ENCODE assay signal across 10 cellular contexts in genomic region chr11:6404341-6405038, GRCh38. TPM values are rescaled to one million over a fixed set of nuclear protein-coding genes. Genes with fewer than 3 reads are reported as not detected.
DNase-seq lines count a peak whose midpoint lies in the region; ATAC-seq, FAIRE-seq and TF ChIP-seq lines count a peak whose summit lies in the region.
"Had no signal": no experiment of that assay in that cellular context is flagged by ENCODE, and none has a peak within 500 bp of the region (broad histone marks: within the 10 kb centered on the region; RNA-seq: fewer than 3 reads in every experiment).

No MANE protein-coding gene starts in this region.

- TF ChIP-seq CTCF in astrocyte (IDR thresholded peaks at IDR 0.05; ENCODE audit: insufficient read depth, low read depth, low read length): no peak

- H3K4me2 ChIP-seq in astrocyte (ENCODE audit: low read length): peak overlapping the region; percentile 5
- H3K4me2 ChIP-seq in mesenchymal stem cell (ENCODE audit: low read length, poor library complexity, severe bottlenecking): no peak overlapping the region

- no peaks in the 10 kb centered on the region for H3K27me3 ChIP-seq in CD4-positive, CD25-positive, alpha-beta regulatory T cell (ENCODE audit: control insufficient read depth, insufficient read depth, low read length)
- H3K27me3 ChIP-seq in astrocyte (ENCODE audit: insufficient read depth, low read length): no peaks in the 10 kb centered on the region
- H3K27me3 ChIP-seq in mesenchymal stem cell (ENCODE audit: control insufficient read depth in 1 of 2, insufficient read depth in 1 of 2, low read length in 2 of 2): no peaks in the 10 kb centered on the region
- H3K27me3 ChIP-seq in aorta (ENCODE audit: control insufficient read depth in 1 of 2, insufficient read depth in 2 of 2, low read length in 1 of 2): no peaks in the 10 kb centered on the region
- H3K27me3 ChIP-seq: pancreas had no signal

- intact Hi-C loops in aorta (cut with DNase I): no loop called here

- peak in 2 of 3 donors; percentile 43 to 52 for DNase-seq in CD4-positive, CD25-positive, alpha-beta regulatory T cell
- peak; percentile 14 for DNase-seq in HCEC 1CT
- DNase-seq in astrocyte (ENCODE audit: low read depth): peak; percentile 23
- peak; percentile 31 for DNase-seq in mesenchymal stem cell
- DNase-seq in SIG-M5 treated with dmso at 0.1 percent for 504 hours (lab: John Stamatoyannopoulos, UW; ENCODE audit: unreplicated experiment): no peak
- no peak for DNase-seq in aorta
- no peak for DNase-seq in AML-193 (lab: John Stamatoyannopoulos, UW)
- DNase-seq: foreskin melanocyte had no signal

- no peak overlapping the region for H2AFZ ChIP-seq in astrocyte (ENCODE audit: low read depth, low read length)
- H2AFZ ChIP-seq in mesenchymal stem cell (ENCODE audit: low read depth, low read length): no peak overlapping the region

- peaks cover 17% of the 10 kb centered on the region for H3K36me3 ChIP-seq in CD4-positive, CD25-positive, alpha-beta regulatory T cell (ENCODE audit: control insufficient read depth, insufficient read depth, low read length)
- no peaks in the 10 kb centered on the region for H3K36me3 ChIP-seq in astrocyte (ENCODE audit: insufficient read depth, low read length)
- H3K36me3 ChIP-seq in mesenchymal stem cell (ENCODE audit: control insufficient read depth in 1 of 2, insufficient read depth in 2 of 2, low read depth in 1 of 2, low read length in 2 of 2): peaks cover 43 to 47% of the 10 kb centered on the region in 2 experiments
- H3K36me3 ChIP-seq in aorta (ENCODE audit: control insufficient read depth in 1 of 2, insufficient read depth in 2 of 2, low read length in 1 of 2): peaks cover 0 to 4% of the 10 kb centered on the region in 2 donors
- H3K36me3 ChIP-seq: pancreas had no signal

- no peak overlapping the region for H3K18ac ChIP-seq in mesenchymal stem cell (ENCODE audit: low read depth in 1 of 2, low read length in 2 of 2)

- peaks cover 4% of the 10 kb centered on the region for H3K27me3 Mint-ChIP-seq in CD4-positive, CD25-positive, alpha-beta regulatory T cell
- H3K27me3 Mint-ChIP-seq in astrocyte (ENCODE audit: low read depth, unreplicated experiment): peaks cover 3% of the 10 kb centered on the region

- H3K9me3 Mint-ChIP-seq in CD4-positive, CD25-positive, alpha-beta regulatory T cell: peaks cover 0 to 2% (median 0%) of the 10 kb centered on the region in 7 donors
- H3K9me3 Mint-ChIP-seq in astrocyte (ENCODE audit: unreplicated experiment): no peaks in the 10 kb centered on the region

- H4K8ac ChIP-seq in mesenchymal stem cell (ENCODE audit: low read length): no peak overlapping the region

- peaks cover 32% of the 10 kb centered on the region for H3K79me1 ChIP-seq in mesenchymal stem cell (replicated peaks; ENCODE audit: low read length, poor library complexity, severe bottlenecking)

- peaks cover 32% of the 10 kb centered on the region for H4K20me1 ChIP-seq in astrocyte (ENCODE audit: insufficient read depth, low read length)

- H3K4me3 Mint-ChIP-seq in CD4-positive, CD25-positive, alpha-beta regulatory T cell: peak overlapping the region; percentile 32 to 94 (median 87)
- no peak overlapping the region for H3K4me3 Mint-ChIP-seq in astrocyte (ENCODE audit: unreplicated experiment)

- WGBS in mesenchymal stem cell: 74% methylated on average over 15 of the region's 16 CpGs
- 65 to 70% methylated on average over 16 of the region's 16 CpGs for WGBS in aorta, 2 donors

- H3K36me3 Mint-ChIP-seq in CD4-positive, CD25-positive, alpha-beta regulatory T cell: peaks cover 49% of the 10 kb centered on the region
- peaks cover 15% of the 10 kb centered on the region for H3K36me3 Mint-ChIP-seq in astrocyte (ENCODE audit: low read depth, unreplicated experiment)

- H4K91ac ChIP-seq in mesenchymal stem cell (ENCODE audit: low read length): peak overlapping the region; percentile 31

- ATAC-seq in CD4-positive, CD25-positive, alpha-beta regulatory T cell (ENCODE audit: low read depth in 2 of 2): peak; percentile 59 to 66
- ATAC-seq in aorta (ENCODE audit: low FRiP score) (no peak), GM18517 (IDR thresholded peaks at IDR 0.05; ENCODE audit: unreplicated experiment) (no peak)

- no peak for FAIRE-seq in astrocyte (lab: Jason Lieb, UNC)
- FAIRE-seq: pancreas had no signal

- H3K9ac ChIP-seq in astrocyte (ENCODE audit: low read length) (no peak overlapping the region), mesenchymal stem cell (ENCODE audit: low read length) (no peak overlapping the region)

- no peak overlapping the region for H3K23ac ChIP-seq in mesenchymal stem cell (ENCODE audit: low read length in 2 of 2)

- no peaks in the 10 kb centered on the region for H3K9me3 ChIP-seq in CD4-positive, CD25-positive, alpha-beta regulatory T cell (ENCODE audit: control insufficient read depth in 2 of 2, low read length in 2 of 2)
- H3K9me3 ChIP-seq in astrocyte (ENCODE audit: insufficient read depth, low read depth, low read length): no peaks in the 10 kb centered on the region
- H3K9me3 ChIP-seq in mesenchymal stem cell (ENCODE audit: control insufficient read depth, low read length): no peaks in the 10 kb centered on the region
- H3K9me3 ChIP-seq in aorta (ENCODE audit: control insufficient read depth, low read length): no peaks in the 10 kb centered on the region
- H3K9me3 ChIP-seq: pancreas had no signal

- no peaks in the 10 kb centered on the region for H3K79me2 ChIP-seq in astrocyte (ENCODE audit: insufficient read depth, low read length)

- H2BK12ac ChIP-seq in mesenchymal stem cell (ENCODE audit: low read length in 2 of 2): no peak overlapping the region

- peak overlapping the region; percentile 81 to 97 (median 92) for H3K27ac Mint-ChIP-seq in CD4-positive, CD25-positive, alpha-beta regulatory T cell
- no peak overlapping the region for H3K27ac Mint-ChIP-seq in astrocyte (ENCODE audit: unreplicated experiment)

- H2BK5ac ChIP-seq in mesenchymal stem cell (ENCODE audit: low read depth, low read length, poor library complexity, severe bottlenecking): no peak overlapping the region

- no peak overlapping the region for H2BK120ac ChIP-seq in mesenchymal stem cell (ENCODE audit: low read depth, low read length)

- H2BK15ac ChIP-seq in mesenchymal stem cell (ENCODE audit: low read depth, poor library complexity, severe bottlenecking): no peak overlapping the region

- H3K4ac ChIP-seq in mesenchymal stem cell (ENCODE audit: low read depth in 1 of 2, low read length in 2 of 2): peak overlapping the region in 1 of 2 experiments; percentile 28

- no peak overlapping the region for H3K14ac ChIP-seq in mesenchymal stem cell (ENCODE audit: low read length in 2 of 2)

- no peak overlapping the region for H2AK5ac ChIP-seq in mesenchymal stem cell (ENCODE audit: low read length, severe bottlenecking)

- H3K4me3 ChIP-seq in CD4-positive, CD25-positive, alpha-beta regulatory T cell (ENCODE audit: low read depth, low read length): peak overlapping the region; percentile 66
- no peak overlapping the region for H3K4me3 ChIP-seq in astrocyte (ENCODE audit: insufficient read depth, low read depth, low read length)
- no peak overlapping the region for H3K4me3 ChIP-seq in mesenchymal stem cell (ENCODE audit: insufficient read depth in 1 of 2, low read depth in 1 of 2, low read length in 2 of 2)
- no peak overlapping the region for H3K4me3 ChIP-seq in aorta (ENCODE audit: low read length in 2 of 2)
- H3K4me3 ChIP-seq: pancreas had no signal

- peak overlapping the region; percentile 82 for H3K27ac ChIP-seq in CD4-positive, CD25-positive, alpha-beta regulatory T cell (ENCODE audit: insufficient read depth, low read length, poor library complexity, severe bottlenecking)
- no peak overlapping the region for H3K27ac ChIP-seq in astrocyte (ENCODE audit: low read depth, low read length)
- no peak overlapping the region for H3K27ac ChIP-seq in mesenchymal stem cell (ENCODE audit: low read length, poor library complexity, severe bottlenecking)
- H3K27ac ChIP-seq in aorta (ENCODE audit: low read depth in 1 of 2, low read length in 2 of 2): no peak overlapping the region

- peaks cover 9 to 89% (median 54%) of the 10 kb centered on the region in 4 donors for H3K4me1 Mint-ChIP-seq in CD4-positive, CD25-positive, alpha-beta regulatory T cell
- peaks cover 15% of the 10 kb centered on the region for H3K4me1 Mint-ChIP-seq in astrocyte (ENCODE audit: low read depth, unreplicated experiment)

- H3K4me1 ChIP-seq in CD4-positive, CD25-positive, alpha-beta regulatory T cell (ENCODE audit: control insufficient read depth, insufficient read depth, low read length, poor library complexity, severe bottlenecking): peaks cover 72% of the 10 kb centered on the region
- H3K4me1 ChIP-seq in astrocyte (ENCODE audit: insufficient read depth, low read length): peaks cover 15% of the 10 kb centered on the region
- peaks cover 31% of the 10 kb centered on the region for H3K4me1 ChIP-seq in mesenchymal stem cell (ENCODE audit: control insufficient read depth, insufficient read depth, low read depth, low read length)
- H3K4me1 ChIP-seq in aorta (ENCODE audit: control insufficient read depth in 1 of 2, insufficient read depth in 2 of 2, low read length in 2 of 2): no peaks in the 10 kb centered on the region
- H3K4me1 ChIP-seq: pancreas had no signal

RNA-seq across cellular contexts. Expression of gene SMPD1, which starts 14.2 kb away (rescaled TPM):
- total RNA-seq in CD4-positive, CD25-positive, alpha-beta regulatory T cell: 43.7 TPM
- 10 to 100 TPM; 11.4 to 15.7 (median 13.3) TPM for polyA plus RNA-seq in CD4-positive, CD25-positive, alpha-beta regulatory T cell
- total RNA-seq in astrocyte (22.7 and 25.2 TPM in 2 replicates), aorta (10 to 100 TPM; 29.2 to 40.4 TPM)
- 60.0 TPM for polyA plus RNA-seq in mesenchymal stem cell (2013, experiment 1 of 2)
- 61.3 TPM for polyA plus RNA-seq in mesenchymal stem cell (2013, experiment 2 of 2)
- polyA plus RNA-seq in aorta: 10 to 100 TPM; 10.0 to 45.5 TPM

RNA-seq across cellular contexts. Expression of gene APBB1, which starts 14.4 kb away (rescaled TPM):
- 95.8 TPM for total RNA-seq in CD4-positive, CD25-positive, alpha-beta regulatory T cell
- 100 to 1,000 TPM in 3 of 4 donors, 10 to 100 TPM in 1; 89.0 to 134 (median 121) TPM for polyA plus RNA-seq in CD4-positive, CD25-positive, alpha-beta regulatory T cell
- 35.5 and 36.3 TPM in 2 replicates for total RNA-seq in astrocyte
- polyA plus RNA-seq in mesenchymal stem cell (2013, experiment 1 of 2): 21.2 TPM
- 19.9 TPM for polyA plus RNA-seq in mesenchymal stem cell (2013, experiment 2 of 2)
- total RNA-seq in aorta: 10 to 100 TPM; 50.8 to 62.2 TPM
- polyA plus RNA-seq in aorta: 100 to 1,000 TPM in 1 of 2 donors, 10 to 100 TPM in 1; 25.8 to 121 TPM

RNA-seq across cellular contexts. Expression of gene HPX, which starts 36.3 kb away (rescaled TPM):
- 1.5 TPM for total RNA-seq in CD4-positive, CD25-positive, alpha-beta regulatory T cell
- polyA plus RNA-seq in CD4-positive, CD25-positive, alpha-beta regulatory T cell: not detected
- total RNA-seq in astrocyte: 1.7 and 1.9 TPM in 2 replicates
- polyA plus RNA-seq in mesenchymal stem cell (2013, experiment 1 of 2): 0.43 TPM
- 0.41 TPM for polyA plus RNA-seq in mesenchymal stem cell (2013, experiment 2 of 2)
- 1 to 10 TPM; 3.0 to 6.0 TPM for total RNA-seq in aorta
- 1 to 10 TPM in 1 of 2 donors, under 1 TPM in 1; 0.50 to 1.1 TPM for polyA plus RNA-seq in aorta

Comparison
In these comparisons a context has a peak if more than half of its experiments do, and no peak if none do; other contexts are left out.
1. ATAC-seq: peak in CD4-positive, CD25-positive, alpha-beta regulatory T cell (2 of 2); none in aorta (single experiment) and GM18517 (single experiment).
2. DNase-seq: peak in CD4-positive, CD25-positive, alpha-beta regulatory T cell (2 of 3), HCEC 1CT (single experiment), astrocyte (single experiment) and mesenchymal stem cell (single experiment); none in SIG-M5 treated with dmso at 0.1 percent for 504 hours (single experiment), aorta (0 of 2) and AML-193 (0 of 2).